In the genomic region with DNA sequence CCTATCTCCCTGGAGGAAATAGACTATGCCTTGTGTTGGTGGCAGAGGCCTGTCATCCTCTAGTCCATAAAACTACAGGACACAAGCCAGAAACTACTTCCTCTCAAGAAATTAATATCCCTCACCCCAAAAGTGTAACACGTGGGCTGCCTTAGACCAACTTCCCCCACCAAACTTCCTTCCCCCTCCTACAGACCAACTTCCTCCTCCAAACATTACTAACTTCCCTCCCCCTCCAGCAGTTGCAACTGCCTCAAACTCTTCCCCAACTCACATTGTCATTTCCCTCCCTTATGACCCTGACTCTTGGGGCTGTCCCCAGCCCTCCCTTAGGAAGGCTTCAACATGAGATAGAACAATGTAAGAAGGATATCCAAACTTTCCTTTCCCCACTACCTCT, we compare ENCODE assay signal across 22 cellular contexts. TPM values are rescaled to one million over a fixed set of nuclear protein-coding genes. Genes with fewer than 3 reads are reported as not detected.
DNase-seq lines count a peak whose midpoint lies in the region; ATAC-seq and TF ChIP-seq lines count a peak whose summit lies in the region.
"Had no signal": no experiment of that assay in that cellular context is flagged by ENCODE, and none has a peak within 500 bp of the region (broad histone marks: within the 10 kb centered on the region; RNA-seq: fewer than 3 reads in every experiment).

No MANE protein-coding gene starts in this region.

- no peaks in the 10 kb centered on the region for H3K27me3 ChIP-seq in gastrocnemius medialis
- H3K27me3 ChIP-seq: ovary, SJCRH30, tibial artery had no signal

- no peaks in the 10 kb centered on the region for H3K9me3 ChIP-seq in gastrocnemius medialis
- H3K9me3 ChIP-seq: ovary, SJCRH30, tibial artery had no signal

- DNase-seq in KG1 (lab: John Stamatoyannopoulos, UW): peak; percentile 45
- DNase-seq in SIG-M5 treated with dmso at 0.1 percent for 504 hours (lab: John Stamatoyannopoulos, UW; ENCODE audit: unreplicated experiment): peak; percentile 93
- no peak for DNase-seq in left ventricle myocardium superior
- DNase-seq in gastrocnemius medialis: peak; percentile 3 to 23
- DNase-seq in NK-92 treated with Interleukin-12 subunit alpha and Interleukin-12 subunit beta, amount 100 ng/mL, for 24 hours (lab: John Stamatoyannopoulos, UW): no peak
- DNase-seq in hippocampal formation (lab: John Stamatoyannopoulos, UW): no peak
- DNase-seq in middle frontal gyrus (ENCODE audit: extremely low spot score, low spot score): no peak
- DNase-seq: activated CD4-positive, alpha-beta T cell treated with anti-CD3 and anti-CD28 coated beads, Interleukin-2, amount 10 ng/mL, durations not matched to agents 7 days and 5 days; activated naive CD4-positive, alpha-beta T cell treated with anti-CD3 and anti-CD28 coated beads for 36 hours; DMS53; glutamatergic neuron; islet precursor cell; NCI-H1105 treated with DMSO at 0.1 percent for 48 hours; ovary; SJCRH30 had no signal

- no peak for TF ChIP-seq POLR2A in gastrocnemius medialis (IDR thresholded peaks at IDR 0.05)

- no peak overlapping the region for H3K4me3 ChIP-seq in gastrocnemius medialis
- H3K4me3 ChIP-seq: ovary, SJCRH30, skin epidermis, tibial artery had no signal

- intact Hi-C loops in left ventricle myocardium superior (cut with micrococcal nuclease): no loop called here
- intact Hi-C loops in gastrocnemius medialis (cut with DNase I; ENCODE audit: low total_unique reads): no loop called here

- ATAC-seq in left ventricle myocardium superior (peak; percentile 58), gastrocnemius medialis (no peak), HG02970 (IDR thresholded peaks at IDR 0.05; ENCODE audit: low FRiP score, unreplicated experiment) (no peak)
- ATAC-seq: stimulated activated effector memory CD8-positive, alpha-beta T cell treated with anti-CD3 and anti-CD28 coated beads, Interleukin-12 subunit alpha, Interleukin-12 subunit beta, amount 100 ng/mL, for 72 hours had no signal

- no peaks in the 10 kb centered on the region for H3K4me1 ChIP-seq in gastrocnemius medialis
- H3K4me1 ChIP-seq: SJCRH30 had no signal

- in situ Hi-C loops in gastrocnemius medialis (cut with MboI; ENCODE audit: low sequenced_read_pairs in 4 of 4): no loop called here

- no peaks in the 10 kb centered on the region for H3K36me3 ChIP-seq in gastrocnemius medialis
- H3K36me3 ChIP-seq: ovary, SJCRH30, tibial artery had no signal

- TF ChIP-seq CTCF in gastrocnemius medialis (IDR thresholded peaks at IDR 0.05 in 4 of 5, conservative IDR thresholded peaks at IDR 0.05 in 1 of 5): no peak

- no peak overlapping the region for H3K27ac ChIP-seq in gastrocnemius medialis
- H3K27ac ChIP-seq: ovary, SJCRH30, tibial artery had no signal

RNA-seq across cellular contexts. Expression of gene OR52K2, which starts 6.3 kb away (rescaled TPM):
- total RNA-seq in left ventricle myocardium superior (not detected), gastrocnemius medialis (not detected)
- total RNA-seq: activated CD4-positive, alpha-beta T cell treated with anti-CD3 and anti-CD28 coated beads, Interleukin-2, amount 10 ng/mL, durations not matched to agents 7 days and 5 days; activated naive CD4-positive, alpha-beta T cell treated with anti-CD3 and anti-CD28 coated beads for 36 hours; B cell; dermis microvascular lymphatic vessel endothelial cell; epithelial cell of proximal tubule; SJCRH30 had no signal

RNA-seq across cellular contexts. Expression of gene OR52K1, which starts 27.0 kb away (rescaled TPM):
- total RNA-seq in left ventricle myocardium superior: not detected
- not detected for total RNA-seq in gastrocnemius medialis
- total RNA-seq: activated CD4-positive, alpha-beta T cell treated with anti-CD3 and anti-CD28 coated beads, Interleukin-2, amount 10 ng/mL, durations not matched to agents 7 days and 5 days; activated naive CD4-positive, alpha-beta T cell treated with anti-CD3 and anti-CD28 coated beads for 36 hours; B cell; dermis microvascular lymphatic vessel endothelial cell; epithelial cell of proximal tubule; SJCRH30 had no signal

Comparison
In these comparisons a context has a peak if more than half of its experiments do, and no peak if none do; other contexts are left out.
1. DNase-seq: peak in KG1 (single experiment), SIG-M5 treated with dmso at 0.1 percent for 504 hours (single experiment) and gastrocnemius medialis (2 of 2); none in left ventricle myocardium superior (single experiment), NK-92 treated with Interleukin-12 subunit alpha and Interleukin-12 subunit beta, amount 100 ng/mL, for 24 hours (single experiment), hippocampal formation (0 of 2) and middle frontal gyrus (single experiment).